In genomic region chr17:52156576-52156975, GRCh38 we compare ENCODE assay signal across 19 cellular contexts. TPM values are rescaled to one million over a fixed set of nuclear protein-coding genes. Genes with fewer than 3 reads are reported as not detected.
DNase-seq lines count a peak whose midpoint lies in the region; ATAC-seq, FAIRE-seq and TF ChIP-seq lines count a peak whose summit lies in the region.
"Had no signal": no experiment of that assay in that cellular context is flagged by ENCODE, and none has a peak within 500 bp of the region (broad histone marks: within the 10 kb centered on the region; RNA-seq: fewer than 3 reads in every experiment).

No MANE protein-coding gene starts in this region.

- H3K9ac ChIP-seq in kidney (ENCODE audit: low read length in 2 of 2) (peak overlapping the region in 1 of 2 donors; percentile 56), parathyroid adenoma (no peak overlapping the region)
- H3K9ac ChIP-seq: GM23248 had no signal

- H3K36me3 ChIP-seq in kidney (ENCODE audit: control insufficient read depth in 1 of 2, insufficient read depth in 2 of 2, low read length in 2 of 2), result no peaks in the 10 kb centered on the region
- no peaks in the 10 kb centered on the region for H3K36me3 ChIP-seq in parathyroid adenoma (ENCODE audit: control insufficient read depth, insufficient read depth, low read length)

- no peak overlapping the region for H3K4me2 ChIP-seq in parathyroid adenoma (ENCODE audit: low read length)

- H3K27ac ChIP-seq in kidney (ENCODE audit: low read depth in 2 of 2, low read length in 2 of 2) (peak overlapping the region in 1 of 2 donors; percentile 36), parathyroid adenoma (no peak overlapping the region)
- H3K27ac ChIP-seq: GM23248 had no signal

- no peak for FAIRE-seq in kidney (lab: Jason Lieb, UNC)
- FAIRE-seq: GM12892 had no signal

- TF ChIP-seq CTCF in kidney (IDR thresholded peaks at IDR 0.05; ENCODE audit: borderline replicate concordance, extremely low read depth, insufficient read depth) (no peak), parathyroid adenoma (IDR thresholded peaks at IDR 0.05) (no peak)

- H3K4me1 ChIP-seq in kidney (ENCODE audit: control insufficient read depth in 1 of 2, insufficient read depth in 1 of 2, low read depth in 1 of 2, low read length in 2 of 2) (no peaks in the 10 kb centered on the region), parathyroid adenoma (no peaks in the 10 kb centered on the region)

- no peaks in the 10 kb centered on the region for H3K79me2 ChIP-seq in parathyroid adenoma

- ATAC-seq in HG03521 (IDR thresholded peaks at IDR 0.05; ENCODE audit: unreplicated experiment), result no peak
- no peak for ATAC-seq in Right ventricle myocardium inferior
- ATAC-seq: HCT116, Panc1 had no signal

- peak overlapping the region; percentile 14 for H2AFZ ChIP-seq in parathyroid adenoma
- H2AFZ ChIP-seq: GM23248 had no signal

- H3K9me3 ChIP-seq in kidney (ENCODE audit: control insufficient read depth in 1 of 2, low read length in 2 of 2) (no peaks in the 10 kb centered on the region), parathyroid adenoma (ENCODE audit: control insufficient read depth, low read length) (no peaks in the 10 kb centered on the region)

- peak; percentile 45 for DNase-seq in NCI-H2029 treated with DMSO at 0.1 percent for 48 hours (lab: John Stamatoyannopoulos, UW)
- DNase-seq in cerebellar cortex (ENCODE audit: low spot score), result peak; percentile 77
- no peak for DNase-seq in kidney
- DNase-seq in NCI-H1694 treated with DMSO at 0.1 percent for 48 hours (lab: John Stamatoyannopoulos, UW), result no peak
- DNase-seq in Right ventricle myocardium inferior (ENCODE audit: missing footprints), result no peak
- DNase-seq: CD4-positive, CD25-positive, alpha-beta regulatory T cell; DND-41; GM23248; Karpas-422; MV-4-11; NCI-H226; NCI-H774 had no signal

- H3K27me3 ChIP-seq in parathyroid adenoma (ENCODE audit: control insufficient read depth, insufficient read depth, low read length), result no peaks in the 10 kb centered on the region

- intact Hi-C loops in kidney (cut with DNase I) (no loop called here), Right ventricle myocardium inferior (cut with DNase I) (no loop called here)

- H3K4me3 ChIP-seq in kidney (ENCODE audit: low read length in 2 of 2), result peak overlapping the region; percentile 18 to 57
- no peak overlapping the region for H3K4me3 ChIP-seq in parathyroid adenoma (ENCODE audit: low read depth, low read length)
- H3K4me3 ChIP-seq: GM23248 had no signal

RNA-seq across cellular contexts. Expression of gene CA10, which starts 1.9 kb away (rescaled TPM):
- total RNA-seq in kidney (3.7 TPM), Right ventricle myocardium inferior (not detected)
- 9.8 TPM for polyA plus RNA-seq in kidney (ENCODE audit: insufficient read depth, low read depth, low replicate concordance)
- total RNA-seq: CD4-positive, CD25-positive, alpha-beta regulatory T cell; GM23248; M059J had no signal
- polyA plus RNA-seq: BJ; CD4-positive, CD25-positive, alpha-beta regulatory T cell; GM23248 had no signal

Comparison
In these comparisons a context has a peak if more than half of its experiments do, and no peak if none do; other contexts are left out.
1. DNase-seq: peak in NCI-H2029 treated with DMSO at 0.1 percent for 48 hours (single experiment) and cerebellar cortex (single experiment); none in kidney (single experiment), NCI-H1694 treated with DMSO at 0.1 percent for 48 hours (single experiment) and Right ventricle myocardium inferior (single experiment).